25 cellular contexts compared by ENCODE assay signal in genomic region chr7:86970986-86971385, GRCh38.
"Had no signal": no experiment of that assay in that cellular context is flagged by ENCODE, and none has a peak within 500 bp of the region (broad histone marks: within the 10 kb centered on the region; RNA-seq: fewer than 3 reads in every experiment).

No MANE protein-coding gene starts in this region.

- H3K36me3 Mint-ChIP-seq: IgD-negative memory B cell had no signal

- H3K27ac Mint-ChIP-seq: IgD-negative memory B cell had no signal

- H3K4me2 ChIP-seq: KMS-11 had no signal

- H3K9ac ChIP-seq: KMS-11 had no signal

- H3K9me3 ChIP-seq: SJCRH30 had no signal

- H3K27me3 Mint-ChIP-seq: IgD-negative memory B cell had no signal

- DNase-seq: Kasumi-1; MM.1S; NCI-H1092 treated with DMSO at 0.1 percent for 48 hours; NCI-H1436; NCI-H187; NCI-H2029; NCI-H2081 treated with DMSO at 0.1 percent for 48 hours; NCI-H2171; NCI-H226; NCI-H446; NCI-H510A; NCI-H524 treated with DMSO at 0.1 percent for 48 hours; NCI-H69; NCI-H774; NK-92 treated with Interleukin-12 subunit alpha and Interleukin-12 subunit beta, amount 100 ng/mL, for 24 hours; PC-3; SHP77 treated with DMSO at 0.1 percent for 48 hours; SJCRH30 had no signal

- H3K9me3 Mint-ChIP-seq: IgD-negative memory B cell had no signal

- H3K4me3 Mint-ChIP-seq: IgD-negative memory B cell had no signal

- H3K4me3 ChIP-seq: K562, SJCRH30 had no signal

- H3K27ac ChIP-seq: HL-60, KMS-11, SJCRH30 had no signal

- ATAC-seq: K562, Panc1, Right ventricle myocardium inferior, SK-N-SH treated with all-trans-retinoic acid at 6 μM for 48 hours had no signal

- H3K4me1 ChIP-seq: SJCRH30 had no signal

- H3K27me3 ChIP-seq: SJCRH30 had no signal

- H3K36me3 ChIP-seq: SJCRH30 had no signal
